22 cellular contexts compared by ENCODE assay signal in the genomic region with DNA sequence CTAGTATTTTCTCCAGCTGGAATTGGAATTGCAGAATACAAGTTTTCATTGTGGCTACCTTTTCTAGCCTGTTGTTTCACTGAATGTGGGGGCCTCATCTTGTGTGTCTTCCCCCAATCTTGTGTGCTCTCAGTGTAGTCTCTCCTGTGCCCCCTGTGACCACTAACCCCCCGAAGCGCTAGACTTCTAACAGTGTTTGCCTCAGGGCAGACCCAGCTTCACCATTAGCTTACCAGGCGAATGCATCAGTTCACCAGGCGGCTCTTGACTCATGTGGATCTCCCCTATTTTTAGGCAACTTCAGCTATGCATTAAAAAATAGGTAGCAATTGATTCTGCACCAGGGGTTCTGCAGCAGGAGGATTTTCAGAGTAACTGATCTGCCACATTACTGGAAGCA.
"Had no signal": no experiment of that assay in that cellular context is flagged by ENCODE, and none has a peak within 500 bp of the region (broad histone marks: within the 10 kb centered on the region; RNA-seq: fewer than 3 reads in every experiment).

No MANE protein-coding gene starts in this region.

- H3K27me3 Mint-ChIP-seq: effector memory CD8-positive, alpha-beta T cell; stimulated activated memory B cell treated with anti-CD40 and anti-IgM and Interleukin-4, amounts not matched to agents 10 μg/mL and 1 μg/mL and 100 μg/mL, for 72 hours had no signal

- H3K27ac ChIP-seq: lower lobe of right lung, prostate gland, right atrium auricular region, sigmoid colon, testis, tibial artery, upper lobe of left lung had no signal

- H3K36me3 Mint-ChIP-seq: naive B cell; stimulated activated memory B cell treated with anti-CD40 and anti-IgM and Interleukin-4, amounts not matched to agents 10 μg/mL and 1 μg/mL and 100 μg/mL, for 72 hours had no signal

- H3K4me3 Mint-ChIP-seq: effector memory CD8-positive, alpha-beta T cell; naive B cell; nephron; stimulated activated memory B cell treated with anti-CD40 and anti-IgM and Interleukin-4, amounts not matched to agents 10 μg/mL and 1 μg/mL and 100 μg/mL, for 72 hours had no signal

- H3K27me3 ChIP-seq: right atrium auricular region, sigmoid colon, testis, tibial artery, upper lobe of left lung had no signal

- H3K9me3 Mint-ChIP-seq: nephron had no signal

- FAIRE-seq: frontal cortex, keratinocyte, urothelium cell line had no signal

- H3K4me1 ChIP-seq: lower lobe of right lung, prostate gland, right atrium auricular region, sigmoid colon, testis, tibial artery, upper lobe of left lung had no signal

- H3K36me3 ChIP-seq: lower lobe of right lung, prostate gland, right atrium auricular region, sigmoid colon, tibial artery, upper lobe of left lung had no signal

- ATAC-seq: effector memory CD8-positive, alpha-beta T cell; left ventricle myocardium superior; lower lobe of right lung; stimulated activated memory B cell treated with anti-CD40 and anti-IgM and Interleukin-4, amounts not matched to agents 10 μg/mL and 1 μg/mL and 100 μg/mL, for 72 hours; stimulated activated naive CD8-positive, alpha-beta T cell treated with anti-CD3 and anti-CD28 coated beads, Interleukin-15, Interleukin-2, amounts not matched to agents 100 U/mL and 50 U/mL, for 24 hours had no signal

- H3K9me3 ChIP-seq: lower lobe of right lung, prostate gland, right atrium auricular region, sigmoid colon, testis, tibial artery, upper lobe of left lung had no signal

- H3K4me3 ChIP-seq: lower lobe of right lung, prostate gland, right atrium auricular region, sigmoid colon, testis, tibial artery, upper lobe of left lung had no signal

- H3K4me1 Mint-ChIP-seq: naive B cell; nephron; stimulated activated memory B cell treated with anti-CD40 and anti-IgM and Interleukin-4, amounts not matched to agents 10 μg/mL and 1 μg/mL and 100 μg/mL, for 72 hours had no signal

- H3K27ac Mint-ChIP-seq: effector memory CD8-positive, alpha-beta T cell; naive B cell; nephron; stimulated activated memory B cell treated with anti-CD40 and anti-IgM and Interleukin-4, amounts not matched to agents 10 μg/mL and 1 μg/mL and 100 μg/mL, for 72 hours had no signal

- DNase-seq: cortex of kidney; effector memory CD8-positive, alpha-beta T cell; hypothalamus; left ventricle myocardium superior; lower lobe of right lung; naive B cell; nucleus accumbens; sigmoid colon; stimulated activated CD4-positive, alpha-beta T cell treated with anti-CD3 and anti-CD28 coated beads, Interleukin-2, amount 100 ng/mL, for 24 hours; stimulated activated CD4-positive, alpha-beta T cell treated with anti-CD3 and anti-CD28 coated beads, Interleukin-4, amount 100 ng/mL, for 4 hours; stimulated activated naive CD8-positive, alpha-beta T cell treated with anti-CD3 and anti-CD28 coated beads, Interleukin-15, Interleukin-2, amounts not matched to agents 100 U/mL and 50 U/mL, for 24 hours; substantia nigra; testis; tibial artery; upper lobe of left lung had no signal
